ENCODE assay signal across 1 cellular context in the genomic region with DNA sequence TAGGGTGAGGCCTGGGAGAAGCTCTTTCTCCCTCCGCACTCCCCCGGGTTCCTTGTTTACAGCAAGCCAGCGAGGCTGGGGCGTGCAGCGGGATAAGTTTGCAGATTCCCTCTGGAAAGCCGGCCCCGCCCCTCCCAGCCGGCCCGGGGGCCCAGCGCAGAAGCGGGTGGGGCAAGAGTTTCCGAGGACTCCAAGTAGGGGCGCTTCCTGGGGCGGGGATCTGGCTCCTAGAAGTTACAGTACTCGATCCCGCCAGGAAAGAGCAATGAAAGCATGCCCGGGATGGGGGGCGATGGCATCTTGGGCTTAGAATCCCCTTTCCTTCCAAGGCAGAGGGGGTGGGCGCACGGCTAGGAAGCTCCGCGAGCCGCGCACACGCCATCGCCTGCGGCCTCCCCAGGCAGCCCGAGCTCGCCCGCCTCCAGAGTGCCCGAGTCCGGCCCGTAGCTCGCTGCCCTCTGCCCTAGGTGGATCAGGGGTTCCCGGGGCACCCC.
A peak's percentile ranks its signal among the peaks of the same experiment; 100 is the strongest.
TF ChIP-seq lines count a peak whose summit lies in the region.

No MANE protein-coding gene starts in this region.

TF ChIP-seq in HepG2, 621 proteins besides CTCF, POLR2A, EP300 and RAD21 (continues in another document):
- no peak for TF ChIP-seq ZNF224 (CRISPR knock-in tag; IDR thresholded peaks at IDR 0.05)
- TF ChIP-seq ZNF672 (CRISPR knock-in tag; IDR thresholded peaks at IDR 0.05) = no peak
- no peak for TF ChIP-seq GABPA (IDR thresholded peaks at IDR 0.05; ENCODE audit: low read depth, low read length)
- no peak for TF ChIP-seq GABPA (CRISPR knock-in tag; IDR thresholded peaks at IDR 0.05; ENCODE audit: low read depth)
- peak; percentile 27; the same call in 1 of the 2 replicates for TF ChIP-seq ZSCAN21 (CRISPR knock-in tag; IDR thresholded peaks at IDR 0.05; ENCODE audit: borderline replicate concordance)
- 0 out of 2 replicates have a peak, but pooled peaks have one; percentile 17 for TF ChIP-seq ZNF230 (CRISPR knock-in tag; IDR thresholded peaks at IDR 0.05)
- TF ChIP-seq ZFP36L2 (CRISPR knock-in tag; IDR thresholded peaks at IDR 0.05) = no peak
- no peak for TF ChIP-seq ZNF225 (CRISPR knock-in tag; IDR thresholded peaks at IDR 0.05)
- no peak for TF ChIP-seq ZKSCAN1 (IDR thresholded peaks at IDR 0.05; ENCODE audit: low read length)
- TF ChIP-seq MAZ (IDR thresholded peaks at IDR 0.05; ENCODE audit: borderline replicate concordance, low read depth, low read length) = 0 out of 2 replicates have a peak, but pooled peaks have one; percentile 33
- no peak for TF ChIP-seq MAZ (CRISPR knock-in tag; IDR thresholded peaks at IDR 0.05; ENCODE audit: low read depth)
- TF ChIP-seq ZNF136 (CRISPR knock-in tag; IDR thresholded peaks at IDR 0.05; ENCODE audit: low read depth) = 0 out of 2 replicates have a peak, but pooled peaks have one; percentile 49
- TF ChIP-seq ZNF296 (CRISPR knock-in tag; conservative IDR thresholded peaks at IDR 0.05) = 0 out of 2 replicates have a peak, but pooled peaks have one; percentile 37
- peak; percentile 56; the same call in 1 of the 2 replicates for TF ChIP-seq ZBTB7B (CRISPR knock-in tag; IDR thresholded peaks at IDR 0.05)
- TF ChIP-seq CREB1 (IDR thresholded peaks at IDR 0.05) = no peak
- TF ChIP-seq CREB1 (CRISPR knock-in tag; IDR thresholded peaks at IDR 0.05) = no peak
- TF ChIP-seq ZNF34 (CRISPR knock-in tag; IDR thresholded peaks at IDR 0.05; ENCODE audit: borderline replicate concordance) = peak; percentile 47; the same call in 1 of the 2 replicates
- TF ChIP-seq ZNF530 (CRISPR knock-in tag; IDR thresholded peaks at IDR 0.05; ENCODE audit: low read depth) = peak; percentile 32; the same call in 1 of the 2 replicates
- TF ChIP-seq, protein P1, sequence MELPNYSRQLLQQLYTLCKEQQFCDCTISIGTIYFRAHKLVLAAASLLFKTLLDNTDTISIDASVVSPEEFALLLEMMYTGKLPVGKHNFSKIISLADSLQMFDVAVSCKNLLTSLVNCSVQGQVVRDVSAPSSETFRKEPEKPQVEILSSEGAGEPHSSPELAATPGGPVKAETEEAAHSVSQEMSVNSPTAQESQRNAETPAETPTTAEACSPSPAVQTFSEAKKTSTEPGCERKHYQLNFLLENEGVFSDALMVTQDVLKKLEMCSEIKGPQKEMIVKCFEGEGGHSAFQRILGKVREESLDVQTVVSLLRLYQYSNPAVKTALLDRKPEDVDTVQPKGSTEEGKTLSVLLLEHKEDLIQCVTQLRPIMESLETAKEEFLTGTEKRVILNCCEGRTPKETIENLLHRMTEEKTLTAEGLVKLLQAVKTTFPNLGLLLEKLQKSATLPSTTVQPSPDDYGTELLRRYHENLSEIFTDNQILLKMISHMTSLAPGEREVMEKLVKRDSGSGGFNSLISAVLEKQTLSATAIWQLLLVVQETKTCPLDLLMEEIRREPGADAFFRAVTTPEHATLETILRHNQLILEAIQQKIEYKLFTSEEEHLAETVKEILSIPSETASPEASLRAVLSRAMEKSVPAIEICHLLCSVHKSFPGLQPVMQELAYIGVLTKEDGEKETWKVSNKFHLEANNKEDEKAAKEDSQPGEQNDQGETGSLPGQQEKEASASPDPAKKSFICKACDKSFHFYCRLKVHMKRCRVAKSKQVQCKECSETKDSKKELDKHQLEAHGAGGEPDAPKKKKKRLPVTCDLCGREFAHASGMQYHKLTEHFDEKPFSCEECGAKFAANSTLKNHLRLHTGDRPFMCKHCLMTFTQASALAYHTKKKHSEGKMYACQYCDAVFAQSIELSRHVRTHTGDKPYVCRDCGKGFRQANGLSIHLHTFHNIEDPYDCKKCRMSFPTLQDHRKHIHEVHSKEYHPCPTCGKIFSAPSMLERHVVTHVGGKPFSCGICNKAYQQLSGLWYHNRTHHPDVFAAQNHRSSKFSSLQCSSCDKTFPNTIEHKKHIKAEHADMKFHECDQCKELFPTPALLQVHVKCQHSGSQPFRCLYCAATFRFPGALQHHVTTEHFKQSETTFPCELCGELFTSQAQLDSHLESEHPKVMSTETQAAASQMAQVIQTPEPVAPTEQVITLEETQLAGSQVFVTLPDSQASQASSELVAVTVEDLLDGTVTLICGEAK (IDR thresholded peaks at IDR 0.05) = no peak
- TF ChIP-seq, protein P1 (CRISPR knock-in tag; IDR thresholded peaks at IDR 0.05) = no peak
- TF ChIP-seq ZNF816 (CRISPR knock-in tag; IDR thresholded peaks at IDR 0.05; ENCODE audit: borderline replicate concordance) = 0 out of 2 replicates have a peak, but pooled peaks have one; percentile 59
- no peak for TF ChIP-seq SOX6 (IDR thresholded peaks at IDR 0.05)
- 0 out of 2 replicates have a peak, but pooled peaks have one; percentile 14 for TF ChIP-seq SOX6 (CRISPR knock-in tag; IDR thresholded peaks at IDR 0.05)
- TF ChIP-seq, protein P2, sequence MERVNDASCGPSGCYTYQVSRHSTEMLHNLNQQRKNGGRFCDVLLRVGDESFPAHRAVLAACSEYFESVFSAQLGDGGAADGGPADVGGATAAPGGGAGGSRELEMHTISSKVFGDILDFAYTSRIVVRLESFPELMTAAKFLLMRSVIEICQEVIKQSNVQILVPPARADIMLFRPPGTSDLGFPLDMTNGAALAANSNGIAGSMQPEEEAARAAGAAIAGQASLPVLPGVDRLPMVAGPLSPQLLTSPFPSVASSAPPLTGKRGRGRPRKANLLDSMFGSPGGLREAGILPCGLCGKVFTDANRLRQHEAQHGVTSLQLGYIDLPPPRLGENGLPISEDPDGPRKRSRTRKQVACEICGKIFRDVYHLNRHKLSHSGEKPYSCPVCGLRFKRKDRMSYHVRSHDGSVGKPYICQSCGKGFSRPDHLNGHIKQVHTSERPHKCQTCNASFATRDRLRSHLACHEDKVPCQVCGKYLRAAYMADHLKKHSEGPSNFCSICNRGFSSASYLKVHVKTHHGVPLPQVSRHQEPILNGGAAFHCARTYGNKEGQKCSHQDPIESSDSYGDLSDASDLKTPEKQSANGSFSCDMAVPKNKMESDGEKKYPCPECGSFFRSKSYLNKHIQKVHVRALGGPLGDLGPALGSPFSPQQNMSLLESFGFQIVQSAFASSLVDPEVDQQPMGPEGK (CRISPR knock-in tag; IDR thresholded peaks at IDR 0.05) = peak; percentile 92
- TF ChIP-seq U2AF2 (IDR thresholded peaks at IDR 0.05; ENCODE audit: low read depth, low read length) = no peak
- TF ChIP-seq NRL (CRISPR knock-in tag; IDR thresholded peaks at IDR 0.05; ENCODE audit: borderline replicate concordance) = 0 out of 2 replicates have a peak, but pooled peaks have one; percentile 37
- TF ChIP-seq ZNF331 (CRISPR knock-in tag; IDR thresholded peaks at IDR 0.05) = no peak
- TF ChIP-seq, protein P3, sequence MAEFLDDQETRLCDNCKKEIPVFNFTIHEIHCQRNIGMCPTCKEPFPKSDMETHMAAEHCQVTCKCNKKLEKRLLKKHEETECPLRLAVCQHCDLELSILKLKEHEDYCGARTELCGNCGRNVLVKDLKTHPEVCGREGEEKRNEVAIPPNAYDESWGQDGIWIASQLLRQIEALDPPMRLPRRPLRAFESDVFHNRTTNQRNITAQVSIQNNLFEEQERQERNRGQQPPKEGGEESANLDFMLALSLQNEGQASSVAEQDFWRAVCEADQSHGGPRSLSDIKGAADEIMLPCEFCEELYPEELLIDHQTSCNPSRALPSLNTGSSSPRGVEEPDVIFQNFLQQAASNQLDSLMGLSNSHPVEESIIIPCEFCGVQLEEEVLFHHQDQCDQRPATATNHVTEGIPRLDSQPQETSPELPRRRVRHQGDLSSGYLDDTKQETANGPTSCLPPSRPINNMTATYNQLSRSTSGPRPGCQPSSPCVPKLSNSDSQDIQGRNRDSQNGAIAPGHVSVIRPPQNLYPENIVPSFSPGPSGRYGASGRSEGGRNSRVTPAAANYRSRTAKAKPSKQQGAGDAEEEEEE (CRISPR knock-in tag; IDR thresholded peaks at IDR 0.05; ENCODE audit: borderline replicate concordance) = no peak
- TF ChIP-seq ATF7 (IDR thresholded peaks at IDR 0.05) = no peak
- no peak for TF ChIP-seq ATF7 (CRISPR knock-in tag; IDR thresholded peaks at IDR 0.05)
- TF ChIP-seq, protein P4, sequence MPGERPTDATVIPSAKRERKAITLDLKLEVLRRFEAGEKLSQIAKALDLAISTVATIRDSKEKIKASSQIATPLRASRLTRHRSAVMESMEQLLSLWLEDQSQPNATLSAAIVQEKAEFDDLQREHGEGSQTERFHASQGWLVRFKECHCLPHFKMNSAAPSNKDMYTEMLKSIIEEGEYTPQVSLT (CRISPR knock-in tag; IDR thresholded peaks at IDR 0.05; ENCODE audit: borderline replicate concordance, low read depth) = no peak
- TF ChIP-seq, protein P5, sequence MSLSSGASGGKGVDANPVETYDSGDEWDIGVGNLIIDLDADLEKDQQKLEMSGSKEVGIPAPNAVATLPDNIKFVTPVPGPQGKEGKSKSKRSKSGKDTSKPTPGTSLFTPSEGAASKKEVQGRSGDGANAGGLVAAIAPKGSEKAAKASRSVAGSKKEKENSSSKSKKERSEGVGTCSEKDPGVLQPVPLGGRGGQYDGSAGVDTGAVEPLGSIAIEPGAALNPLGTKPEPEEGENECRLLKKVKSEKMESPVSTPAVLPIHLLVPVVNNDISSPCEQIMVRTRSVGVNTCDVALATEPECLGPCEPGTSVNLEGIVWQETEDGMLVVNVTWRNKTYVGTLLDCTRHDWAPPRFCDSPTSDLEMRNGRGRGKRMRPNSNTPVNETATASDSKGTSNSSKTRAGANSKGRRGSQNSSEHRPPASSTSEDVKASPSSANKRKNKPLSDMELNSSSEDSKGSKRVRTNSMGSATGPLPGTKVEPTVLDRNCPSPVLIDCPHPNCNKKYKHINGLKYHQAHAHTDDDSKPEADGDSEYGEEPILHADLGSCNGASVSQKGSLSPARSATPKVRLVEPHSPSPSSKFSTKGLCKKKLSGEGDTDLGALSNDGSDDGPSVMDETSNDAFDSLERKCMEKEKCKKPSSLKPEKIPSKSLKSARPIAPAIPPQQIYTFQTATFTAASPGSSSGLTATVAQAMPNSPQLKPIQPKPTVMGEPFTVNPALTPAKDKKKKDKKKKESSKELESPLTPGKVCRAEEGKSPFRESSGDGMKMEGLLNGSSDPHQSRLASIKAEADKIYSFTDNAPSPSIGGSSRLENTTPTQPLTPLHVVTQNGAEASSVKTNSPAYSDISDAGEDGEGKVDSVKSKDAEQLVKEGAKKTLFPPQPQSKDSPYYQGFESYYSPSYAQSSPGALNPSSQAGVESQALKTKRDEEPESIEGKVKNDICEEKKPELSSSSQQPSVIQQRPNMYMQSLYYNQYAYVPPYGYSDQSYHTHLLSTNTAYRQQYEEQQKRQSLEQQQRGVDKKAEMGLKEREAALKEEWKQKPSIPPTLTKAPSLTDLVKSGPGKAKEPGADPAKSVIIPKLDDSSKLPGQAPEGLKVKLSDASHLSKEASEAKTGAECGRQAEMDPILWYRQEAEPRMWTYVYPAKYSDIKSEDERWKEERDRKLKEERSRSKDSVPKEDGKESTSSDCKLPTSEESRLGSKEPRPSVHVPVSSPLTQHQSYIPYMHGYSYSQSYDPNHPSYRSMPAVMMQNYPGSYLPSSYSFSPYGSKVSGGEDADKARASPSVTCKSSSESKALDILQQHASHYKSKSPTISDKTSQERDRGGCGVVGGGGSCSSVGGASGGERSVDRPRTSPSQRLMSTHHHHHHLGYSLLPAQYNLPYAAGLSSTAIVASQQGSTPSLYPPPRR (CRISPR knock-in tag; IDR thresholded peaks at IDR 0.05; ENCODE audit: borderline replicate concordance) = peak; percentile 39; the same call in 1 of the 2 replicates
- TF ChIP-seq ZNF670 (CRISPR knock-in tag; IDR thresholded peaks at IDR 0.05; ENCODE audit: borderline replicate concordance) = peak; percentile 80; the same call in 1 of the 2 replicates
- TF ChIP-seq SRSF9 (IDR thresholded peaks at IDR 0.05; ENCODE audit: borderline replicate concordance, insufficient read depth, low read depth, low read length, poor library complexity, severe bottlenecking) = no peak
- peak; percentile 45; the same call in 1 of the 2 replicates for TF ChIP-seq GABPB1 (CRISPR knock-in tag; IDR thresholded peaks at IDR 0.05)
- 0 out of 2 replicates have a peak, but pooled peaks have one; percentile 6 for TF ChIP-seq PHF8 (CRISPR knock-in tag; IDR thresholded peaks at IDR 0.05)
- TF ChIP-seq ZNF703 (CRISPR knock-in tag; IDR thresholded peaks at IDR 0.05; ENCODE audit: borderline replicate concordance) = 0 out of 2 replicates have a peak, but pooled peaks have one; percentile 84
- TF ChIP-seq ELF1 (CRISPR knock-in tag; IDR thresholded peaks at IDR 0.05) = 0 out of 2 replicates have a peak, but pooled peaks have one; percentile 14
- 0 out of 2 replicates have a peak, but pooled peaks have one; percentile 73 for TF ChIP-seq ZNF709 (CRISPR knock-in tag; IDR thresholded peaks at IDR 0.05)
